20 cellular contexts compared by ENCODE assay signal in genomic region chrX:13341491-13342101, GRCh38. TPM values are rescaled to one million over a fixed set of nuclear protein-coding genes. Genes with fewer than 3 reads are reported as not detected.
DNase-seq lines count a peak whose midpoint lies in the region; ATAC-seq, FAIRE-seq and TF ChIP-seq lines count a peak whose summit lies in the region.
"Had no signal": no experiment of that assay in that cellular context is flagged by ENCODE, and none has a peak within 500 bp of the region (broad histone marks: within the 10 kb centered on the region; RNA-seq: fewer than 3 reads in every experiment).

No MANE protein-coding gene starts in this region.

- H3K27ac ChIP-seq in A549 (peak overlapping the region in 1 of 2 experiments; percentile 46; a peak in 1 of 6 replicates), Panc1 (ENCODE audit: low read length) (no peak overlapping the region)
- H3K27ac ChIP-seq: uterus had no signal

- H3K4me2 ChIP-seq in A549: no peak overlapping the region

- WGBS in A549 (ENCODE audit: missing lambda C conversion rate): 89% methylated on average over 3 of the region's 3 CpGs

- peaks cover 7% of the 10 kb centered on the region; the same call in 2 of the 3 replicates for H3K4me1 ChIP-seq in A549
- no peaks in the 10 kb centered on the region for H3K4me1 ChIP-seq in Panc1 (ENCODE audit: control insufficient read depth, insufficient read depth, low read length)
- H3K4me1 ChIP-seq: uterus had no signal

- ATAC-seq in A549 (0 out of 6 replicates have a peak, but pooled peaks of 1 of the 2 experiments have one; percentile 22), Panc1 (no peak), GM18873 (IDR thresholded peaks at IDR 0.05; ENCODE audit: low FRiP score, unreplicated experiment) (no peak)
- ATAC-seq: effector memory CD8-positive, alpha-beta T cell; stimulated activated naive CD8-positive, alpha-beta T cell treated with anti-CD3 and anti-CD28 coated beads, Interleukin-15, Interleukin-2, amounts not matched to agents 100 U/mL and 50 U/mL, for 24 hours had no signal

- POLR2A ChIA-PET in A549 (lab: Yijun Ruan, JAX): no interaction called here
- POLR2A ChIA-PET in Panc1 (lab: Charles Lee): no interaction called here

- no peak for DNase-seq in A549 (ENCODE audit: low read depth in 1 of 2, low spot score in 1 of 2)
- DNase-seq in GM12865 (ENCODE audit: low read depth): peak; percentile 1
- no peak for DNase-seq in Panc1 (ENCODE audit: low read depth, low spot score)
- DNase-seq in fibroblast of the aortic adventitia (ENCODE audit: low read depth): peak; percentile 27
- no peak for DNase-seq in GOT3 (lab: John Stamatoyannopoulos, UW)
- DNase-seq in T-helper 9 cell: no peak
- no peak for DNase-seq in activated CD4-positive, alpha-beta T cell treated with anti-CD3 and anti-CD28 coated beads, Interleukin-2, amount 10 ng/mL, durations not matched to agents 24 days and 14 days
- DNase-seq: activated CD4-positive, alpha-beta T cell treated with anti-CD3 and anti-CD28 coated beads for 1 hour; caudate nucleus; effector memory CD8-positive, alpha-beta T cell; MG63; NCI-H2171; SIG-M5; stimulated activated naive CD8-positive, alpha-beta T cell treated with anti-CD3 and anti-CD28 coated beads, Interleukin-15, Interleukin-2, amounts not matched to agents 100 U/mL and 50 U/mL, for 24 hours; uterus had no signal

- CTCF ChIA-PET in A549 (lab: Yijun Ruan, JAX) (interaction anchor here (0.9 kb wide), 1 partner anchor 147 kb away, joined by 5 read pairs; no protein-coding TSS in a partner anchor), Panc1 (lab: Charles Lee) (no interaction called here)

- peak; percentile 21 to 32; a peak in 2 of 5 replicates for TF ChIP-seq RAD21 in A549 (conservative IDR thresholded peaks at IDR 0.05 in 1 of 2, IDR thresholded peaks at IDR 0.05 in 1 of 2)

- BruUV-seq in Panc1 (replicated peaks; lab: Mats Ljungman, UMichigan): no TSS peak

- no peak overlapping the region for H3K4me3 Mint-ChIP-seq in activated CD4-positive, alpha-beta T cell treated with anti-CD3 and anti-CD28 coated beads, Interleukin-2, amount 10 ng/mL, durations not matched to agents 24 days and 14 days
- H3K4me3 Mint-ChIP-seq: activated naive CD8-positive, alpha-beta T cell; effector memory CD8-positive, alpha-beta T cell; nephron had no signal

- H3K27ac Mint-ChIP-seq in activated CD4-positive, alpha-beta T cell treated with anti-CD3 and anti-CD28 coated beads, Interleukin-2, amount 10 ng/mL, durations not matched to agents 24 days and 14 days: no peak overlapping the region
- H3K27ac Mint-ChIP-seq: activated naive CD8-positive, alpha-beta T cell; effector memory CD8-positive, alpha-beta T cell had no signal

- no peak for TF ChIP-seq EP300 in A549 (IDR thresholded peaks at IDR 0.05)

- peak; percentile 85 for FAIRE-seq in A549 (lab: Jason Lieb, UNC)
- FAIRE-seq: D721Med had no signal

- intact Hi-C loops in Panc1 (cut with micrococcal nuclease; ENCODE audit: unreplicated experiment): no loop called here
- intact Hi-C loops in activated CD4-positive, alpha-beta T cell treated with anti-CD3 and anti-CD28 coated beads, Interleukin-2, amount 10 ng/mL, durations not matched to agents 24 days and 14 days (cut with micrococcal nuclease): no loop called here

- TF ChIP-seq CTCF in A549 (IDR thresholded peaks at IDR 0.05) (no peak), GM12865 (IDR thresholded peaks at IDR 0.05; ENCODE audit: insufficient read depth, low read depth, low read length, missing control alignments) (no peak), Panc1 (IDR thresholded peaks at IDR 0.05) (peak; percentile 13; the same call in 1 of the 2 replicates), fibroblast of the aortic adventitia (IDR thresholded peaks at IDR 0.05; ENCODE audit: insufficient read depth, low read length) (peak; percentile 8)

- no peak overlapping the region for H3K4me3 ChIP-seq in A549
- no peak overlapping the region for H3K4me3 ChIP-seq in GM12865 (ENCODE audit: low read depth, low read length)
- no peak overlapping the region for H3K4me3 ChIP-seq in Panc1 (ENCODE audit: low read depth in 2 of 2, low read length in 2 of 2)
- no peak overlapping the region for H3K4me3 ChIP-seq in fibroblast of the aortic adventitia (ENCODE audit: low read depth, low read length)
- H3K4me3 ChIP-seq: MG63, uterus had no signal

- no peaks in the 10 kb centered on the region for H3K36me3 Mint-ChIP-seq in activated CD4-positive, alpha-beta T cell treated with anti-CD3 and anti-CD28 coated beads, Interleukin-2, amount 10 ng/mL, durations not matched to agents 24 days and 14 days (ENCODE audit: low read depth)

- H3K9me3 Mint-ChIP-seq in activated CD4-positive, alpha-beta T cell treated with anti-CD3 and anti-CD28 coated beads, Interleukin-2, amount 10 ng/mL, durations not matched to agents 24 days and 14 days: peaks cover 3% of the 10 kb centered on the region
- H3K9me3 Mint-ChIP-seq: effector memory CD8-positive, alpha-beta T cell had no signal

- no peaks in the 10 kb centered on the region for H3K4me1 Mint-ChIP-seq in activated CD4-positive, alpha-beta T cell treated with anti-CD3 and anti-CD28 coated beads, Interleukin-2, amount 10 ng/mL, durations not matched to agents 24 days and 14 days

- no peaks in the 10 kb centered on the region for H3K9me3 ChIP-seq in A549
- H3K9me3 ChIP-seq in Panc1 (ENCODE audit: control insufficient read depth, insufficient read depth, low read depth, low read length): no peaks in the 10 kb centered on the region
- H3K9me3 ChIP-seq: MG63, uterus had no signal

- in situ Hi-C loops in Panc1 (cut with HindIII; ENCODE audit: low pct_unique_long_range_greater_than_20kb, low sequenced_read_pairs): no loop called here

- H3K36me3 ChIP-seq in Panc1 (ENCODE audit: control insufficient read depth, insufficient read depth, low read length): no peaks in the 10 kb centered on the region
- H3K36me3 ChIP-seq: MG63, uterus had no signal

- no peaks in the 10 kb centered on the region for H3K27me3 Mint-ChIP-seq in activated CD4-positive, alpha-beta T cell treated with anti-CD3 and anti-CD28 coated beads, Interleukin-2, amount 10 ng/mL, durations not matched to agents 24 days and 14 days
- H3K27me3 Mint-ChIP-seq: activated naive CD8-positive, alpha-beta T cell; effector memory CD8-positive, alpha-beta T cell had no signal

- TF ChIP-seq POLR2A in A549 (IDR thresholded peaks at IDR 0.05; ENCODE audit: low read length): no peak

- no peaks in the 10 kb centered on the region for H3K27me3 ChIP-seq in Panc1 (ENCODE audit: control insufficient read depth, insufficient read depth, low read length)
- H3K27me3 ChIP-seq: MG63, uterus had no signal

TF ChIP-seq in A549, 52 proteins besides CTCF, POLR2A, EP300 and RAD21:
- TF ChIP-seq EHF (CRISPR knock-in tag; IDR thresholded peaks at IDR 0.05) (no peak), HOXB13 (CRISPR knock-in tag; IDR thresholded peaks at IDR 0.05; ENCODE audit: low read depth) (no peak), PHF8 (IDR thresholded peaks at IDR 0.05; ENCODE audit: borderline replicate concordance, low read depth) (no peak), MAFK (IDR thresholded peaks at IDR 0.05; ENCODE audit: partially characterized antibody) (no peak), HOXB5 (CRISPR knock-in tag; IDR thresholded peaks at IDR 0.05) (no peak), CHD2 (IDR thresholded peaks at IDR 0.05; ENCODE audit: low read length, partially characterized antibody) (no peak)

RNA-seq across cellular contexts. Expression of gene ATXN3L, which starts 21.7 kb away (rescaled TPM):
- polyA plus RNA-seq in A549 (2011; rRNA removed): not detected in 2 replicates
- not detected in 2 replicates for polyA plus RNA-seq in A549 (2012; cell fraction: cytosol; rRNA removed)
- polyA plus RNA-seq in A549 (2012; cell fraction: nucleus; rRNA removed): not detected in 2 replicates
- not detected in 3 replicates for polyA plus RNA-seq in A549 (2017; fragmentation: RNase III; extraction: RNeasy Plus Mini Kit Qiagen cat#74134 plus additional on column Dnase treatment)
- polyA minus RNA-seq in A549 (2011; rRNA and poly(A)+ RNA removed): not detected in 2 replicates
- total RNA-seq in Panc1 (2021; ENCODE audit: unreplicated experiment): not detected
- polyA plus RNA-seq in Panc1 (2012; ENCODE audit: insufficient read length): not detected
- not detected in 2 replicates for total RNA-seq in fibroblast of the aortic adventitia (ENCODE audit: low replicate concordance)
- total RNA-seq in activated CD4-positive, alpha-beta T cell treated with anti-CD3 and anti-CD28 coated beads, Interleukin-2, amount 10 ng/mL, durations not matched to agents 24 days and 14 days: not detected in 2 replicates
- total RNA-seq: fibroblast of villous mesenchyme, uterus had no signal

Comparison
In these comparisons a context has a peak if more than half of its experiments do, and no peak if none do; other contexts are left out.
1. DNase-seq: peak in GM12865 (single experiment) and fibroblast of the aortic adventitia (single experiment); none in A549 (0 of 2), Panc1 (single experiment), GOT3 (single experiment), T-helper 9 cell (single experiment) and activated CD4-positive, alpha-beta T cell treated with anti-CD3 and anti-CD28 coated beads, Interleukin-2, amount 10 ng/mL, durations not matched to agents 24 days and 14 days (single experiment).
2. CTCF ChIP-seq: peak in Panc1 (single experiment) and fibroblast of the aortic adventitia (single experiment); none in A549 (single experiment) and GM12865 (single experiment).